ENCODE assay signal across 16 cellular contexts in genomic region chr20:62485062-62485700, GRCh38. TPM values are rescaled to one million over a fixed set of nuclear protein-coding genes. Genes with fewer than 3 reads are reported as not detected.
A peak's percentile ranks its signal among the peaks of the same experiment; 100 is the strongest.
DNase-seq lines count a peak whose midpoint lies in the region; ATAC-seq and TF ChIP-seq lines count a peak whose summit lies in the region.
"Had no signal": no experiment of that assay in that cellular context is flagged by ENCODE, and none has a peak within 500 bp of the region (broad histone marks: within the 10 kb centered on the region; RNA-seq: fewer than 3 reads in every experiment).

No MANE protein-coding gene starts in this region.

- TF ChIP-seq CTCF in fibroblast of the aortic adventitia (IDR thresholded peaks at IDR 0.05; ENCODE audit: insufficient read depth, low read length): no peak
- TF ChIP-seq CTCF in esophagus squamous epithelium (IDR thresholded peaks at IDR 0.05): no peak

- peak; percentile 91 for DNase-seq in OCI-M1 (lab: John Stamatoyannopoulos, UW)
- peak; percentile 81 for DNase-seq in fibroblast of the aortic adventitia (ENCODE audit: low read depth)
- no peak for DNase-seq in GM19240 (ENCODE audit: insufficient read length, low spot score)
- DNase-seq in esophagus squamous epithelium (lab: John Stamatoyannopoulos, UW): no peak
- DNase-seq in medulla oblongata (ENCODE audit: extremely low spot score): no peak
- DNase-seq: activated CD4-positive, CD25-positive, alpha-beta regulatory T cell treated with anti-CD3 and anti-CD28 coated beads, Interleukin-2, amount 50 U/mL, for 72 hours; DMS 273 treated with DMSO at 0.1 percent for 48 hours; NCI-H526 treated with DMSO at 0.1 percent for 48 hours; occipital lobe; stimulated activated naive CD8-positive, alpha-beta T cell treated with anti-CD3 and anti-CD28 coated beads, Interleukin-15, Interleukin-2, amounts not matched to agents 100 U/mL and 50 U/mL, for 24 hours had no signal

- H3K9me3 ChIP-seq in mesodermal cell (ENCODE audit: control insufficient read depth, low read length): no peaks in the 10 kb centered on the region
- no peaks in the 10 kb centered on the region for H3K9me3 ChIP-seq in esophagus squamous epithelium

- peak overlapping the region; percentile 98 for H3K27ac ChIP-seq in mesodermal cell (ENCODE audit: low read depth, low read length, severe bottlenecking)
- H3K27ac ChIP-seq in esophagus squamous epithelium: no peak overlapping the region
- H3K27ac ChIP-seq: SK-N-MC had no signal

- H3K36me3 ChIP-seq in mesodermal cell (ENCODE audit: control insufficient read depth, insufficient read depth, low read length) (no peaks in the 10 kb centered on the region), esophagus squamous epithelium (no peaks in the 10 kb centered on the region)

- ATAC-seq in HG02840 (IDR thresholded peaks at IDR 0.05; ENCODE audit: low FRiP score, unreplicated experiment): no peak
- ATAC-seq: activated T-helper 17 cell treated with anti-CD3 and anti-CD28 coated beads, Interleukin-2, amount 50 U/mL, for 72 hours; GM12878; stimulated activated naive CD8-positive, alpha-beta T cell treated with anti-CD3 and anti-CD28 coated beads, Interleukin-15, Interleukin-2, amounts not matched to agents 100 U/mL and 50 U/mL, for 24 hours had no signal

- intact Hi-C loops in esophagus squamous epithelium (cut with DNase I): no loop called here

- H3K4me3 ChIP-seq in fibroblast of the aortic adventitia (ENCODE audit: low read depth, low read length) (no peak overlapping the region), mesodermal cell (ENCODE audit: extremely low read depth, insufficient read depth, low read length, poor library complexity, severe bottlenecking) (no peak overlapping the region), esophagus squamous epithelium (no peak overlapping the region)
- H3K4me3 ChIP-seq: GM12878, SK-N-MC had no signal

- H3K4me1 ChIP-seq in mesodermal cell (ENCODE audit: control insufficient read depth, insufficient read depth, low read length, poor library complexity, severe bottlenecking) (peaks cover 77% of the 10 kb centered on the region), esophagus squamous epithelium (peaks cover 19 to 41% (median 19%) of the 10 kb centered on the region in 3 donors)

- TF ChIP-seq POLR2A in esophagus squamous epithelium (IDR thresholded peaks at IDR 0.05): no peak

- 22 to 29% methylated on average over 18 to 21 of the region's 21 CpGs for WGBS in mesodermal cell (ENCODE audit: insufficient coverage in 2 of 2), 2 experiments
- 0 to 20% methylated on average over 1 to 8 of the region's 21 CpGs for WGBS in esophagus squamous epithelium, 2 donors

- peaks cover 0 to 100% (median 1%) of the 10 kb centered on the region in 4 donors for H3K27me3 ChIP-seq in esophagus squamous epithelium

RNA-seq across cellular contexts. Expression of gene GATA5, which starts 9.4 kb away (rescaled TPM):
- total RNA-seq in fibroblast of the aortic adventitia (ENCODE audit: low replicate concordance) (0.08 TPM in 1 of 2 replicates, not detected in the other), esophagus squamous epithelium (under 1 TPM in 2 of 4 donors, not detected in 2; 0.19 to 0.85 TPM)
- 18.4 TPM for polyA plus RNA-seq in mesodermal cell (2013, experiment 1 of 2)
- polyA plus RNA-seq in mesodermal cell (2013, experiment 2 of 2): 18.3 TPM
- total RNA-seq: activated T-helper 17 cell treated with anti-CD3 and anti-CD28 coated beads, Interleukin-2, amount 50 U/mL, for 72 hours; endothelial cell of umbilical vein; GM12878 had no signal
- polyA plus RNA-seq: endothelial cell of umbilical vein, GM12878 had no signal

RNA-seq across cellular contexts. Expression of gene RBBP8NL, which starts 57.8 kb away (rescaled TPM):
- total RNA-seq in fibroblast of the aortic adventitia (ENCODE audit: low replicate concordance) (not detected in 2 replicates), esophagus squamous epithelium (1 to 10 TPM; 1.1 to 6.2 (median 4.0) TPM)
- not detected for polyA plus RNA-seq in mesodermal cell (2013, experiment 1 of 2)
- polyA plus RNA-seq in mesodermal cell (2013, experiment 2 of 2): not detected
- total RNA-seq: activated T-helper 17 cell treated with anti-CD3 and anti-CD28 coated beads, Interleukin-2, amount 50 U/mL, for 72 hours; endothelial cell of umbilical vein; GM12878; occipital lobe had no signal
- polyA plus RNA-seq: endothelial cell of umbilical vein, GM12878 had no signal

Comparison
In these comparisons a context has a peak if more than half of its experiments do, and no peak if none do; other contexts are left out.
1. DNase-seq: peak in OCI-M1 (single experiment) and fibroblast of the aortic adventitia (single experiment); none in GM19240 (single experiment), esophagus squamous epithelium (single experiment) and medulla oblongata (single experiment).